ENCODE assay signal across 19 cellular contexts in genomic region chr11:21675049-21675616, GRCh38.
"Had no signal": no experiment of that assay in that cellular context is flagged by ENCODE, and none has a peak within 500 bp of the region (broad histone marks: within the 10 kb centered on the region; RNA-seq: fewer than 3 reads in every experiment).

No MANE protein-coding gene starts in this region.

- DNase-seq: KBM-7; MG63; NCI-H1092 treated with DMSO at 0.1 percent for 48 hours; NCI-H1436; NCI-H187; NCI-H2029; NCI-H2081 treated with DMSO at 0.1 percent for 48 hours; NCI-H226; NCI-H510A; NCI-H524 treated with DMSO at 0.1 percent for 48 hours; NCI-H69; NCI-H774; NK-92 treated with Interleukin-12 subunit alpha and Interleukin-12 subunit beta, amount 100 ng/mL, for 24 hours; PC-3; Peyer's patch; Right ventricle myocardium superior; SIG-M5 had no signal

- H3K27me3 ChIP-seq: MG63, Peyer's patch, SJSA1 had no signal

- H3K36me3 ChIP-seq: MG63, Peyer's patch, SJSA1 had no signal

- ATAC-seq: PC-3 had no signal

- H3K4me3 ChIP-seq: MG63, Peyer's patch, SJSA1, SK-N-MC had no signal

- H3K4me1 ChIP-seq: Peyer's patch, SJSA1 had no signal

- H3K9me3 ChIP-seq: MG63, Peyer's patch had no signal

- H3K27ac ChIP-seq: Peyer's patch, SJSA1, SK-N-MC had no signal
